In genomic region chr4:170589597-170590191, GRCh38 we compare ENCODE assay signal across 10 cellular contexts.
DNase-seq lines count a peak whose midpoint lies in the region; ATAC-seq and TF ChIP-seq lines count a peak whose summit lies in the region.
"Had no signal": no experiment of that assay in that cellular context is flagged by ENCODE, and none has a peak within 500 bp of the region (broad histone marks: within the 10 kb centered on the region; RNA-seq: fewer than 3 reads in every experiment).

No MANE protein-coding gene starts in this region.

- H3K27ac Mint-ChIP-seq in neural crest cell (ENCODE audit: unreplicated experiment) = no peak overlapping the region
- H3K27ac Mint-ChIP-seq: stimulated activated naive CD8-positive, alpha-beta T cell treated with anti-CD3 and anti-CD28 coated beads, Interleukin-15, Interleukin-2, amounts not matched to agents 100 ng/mL and 50 ng/mL, for 24 hours had no signal

- TF ChIP-seq CTCF in neural crest cell (conservative IDR thresholded peaks at IDR 0.05) = peak; percentile 66
- TF ChIP-seq CTCF in tibial nerve (IDR thresholded peaks at IDR 0.05) = no peak

- DNase-seq in EL (peak; percentile 5), SW 1271 (lab: John Stamatoyannopoulos, UW) (peak; percentile 3 to 51), neural crest cell (ENCODE audit: low read depth, low spot score) (no peak), tibial nerve (ENCODE audit: low spot score in 2 of 2) (no peak), CD1c-positive myeloid dendritic cell (ENCODE audit: extremely low spot score) (no peak)
- no peak for DNase-seq in stimulated activated naive CD4-positive, alpha-beta T cell (lab: John Stamatoyannopoulos, UW)

- H3K36me3 Mint-ChIP-seq in neural crest cell (ENCODE audit: low read depth) = no peaks in the 10 kb centered on the region

- no peak overlapping the region for H3K27ac ChIP-seq in tibial nerve
- H3K27ac ChIP-seq: KMS-11 had no signal

- no peaks in the 10 kb centered on the region for H3K27me3 ChIP-seq in tibial nerve

- H3K4me3 ChIP-seq in tibial nerve = no peak overlapping the region

- no peak for TF ChIP-seq POLR2A in tibial nerve (IDR thresholded peaks at IDR 0.05)

- H3K4me1 ChIP-seq in tibial nerve = no peaks in the 10 kb centered on the region

- H3K4me3 Mint-ChIP-seq in neural crest cell = no peak overlapping the region
- H3K4me3 Mint-ChIP-seq: stimulated activated naive CD8-positive, alpha-beta T cell treated with anti-CD3 and anti-CD28 coated beads, Interleukin-15, Interleukin-2, amounts not matched to agents 100 ng/mL and 50 ng/mL, for 24 hours had no signal

- peak; percentile 85 for ATAC-seq in GM21423 (IDR thresholded peaks at IDR 0.05; ENCODE audit: unreplicated experiment)
- peak; percentile 80 for ATAC-seq in HG03558 (IDR thresholded peaks at IDR 0.05; ENCODE audit: extremely low read depth, unreplicated experiment)

- WGBS in tibial nerve, 2 donors = 72 to 74% methylated on average over 3 of the region's 3 CpGs

- H3K9me3 Mint-ChIP-seq in neural crest cell = no peaks in the 10 kb centered on the region

- TF ChIP-seq EP300 in tibial nerve (IDR thresholded peaks at IDR 0.05) = no peak

- no peaks in the 10 kb centered on the region for H3K27me3 Mint-ChIP-seq in neural crest cell (ENCODE audit: low read depth)
- H3K27me3 Mint-ChIP-seq: stimulated activated naive CD8-positive, alpha-beta T cell treated with anti-CD3 and anti-CD28 coated beads, Interleukin-15, Interleukin-2, amounts not matched to agents 100 ng/mL and 50 ng/mL, for 24 hours had no signal

- no peaks in the 10 kb centered on the region for H3K4me1 Mint-ChIP-seq in neural crest cell

- H3K36me3 ChIP-seq in tibial nerve = no peaks in the 10 kb centered on the region

- no peaks in the 10 kb centered on the region for H3K9me3 ChIP-seq in tibial nerve

Comparison
In these comparisons a context has a peak if more than half of its experiments do, and no peak if none do; other contexts are left out.
1. DNase-seq: peak in EL (single experiment) and SW 1271 (2 of 2); none in neural crest cell (single experiment), tibial nerve (0 of 2), CD1c-positive myeloid dendritic cell (single experiment) and stimulated activated naive CD4-positive, alpha-beta T cell (0 of 6).